ENCODE assay signal across 9 cellular contexts in the genomic region with DNA sequence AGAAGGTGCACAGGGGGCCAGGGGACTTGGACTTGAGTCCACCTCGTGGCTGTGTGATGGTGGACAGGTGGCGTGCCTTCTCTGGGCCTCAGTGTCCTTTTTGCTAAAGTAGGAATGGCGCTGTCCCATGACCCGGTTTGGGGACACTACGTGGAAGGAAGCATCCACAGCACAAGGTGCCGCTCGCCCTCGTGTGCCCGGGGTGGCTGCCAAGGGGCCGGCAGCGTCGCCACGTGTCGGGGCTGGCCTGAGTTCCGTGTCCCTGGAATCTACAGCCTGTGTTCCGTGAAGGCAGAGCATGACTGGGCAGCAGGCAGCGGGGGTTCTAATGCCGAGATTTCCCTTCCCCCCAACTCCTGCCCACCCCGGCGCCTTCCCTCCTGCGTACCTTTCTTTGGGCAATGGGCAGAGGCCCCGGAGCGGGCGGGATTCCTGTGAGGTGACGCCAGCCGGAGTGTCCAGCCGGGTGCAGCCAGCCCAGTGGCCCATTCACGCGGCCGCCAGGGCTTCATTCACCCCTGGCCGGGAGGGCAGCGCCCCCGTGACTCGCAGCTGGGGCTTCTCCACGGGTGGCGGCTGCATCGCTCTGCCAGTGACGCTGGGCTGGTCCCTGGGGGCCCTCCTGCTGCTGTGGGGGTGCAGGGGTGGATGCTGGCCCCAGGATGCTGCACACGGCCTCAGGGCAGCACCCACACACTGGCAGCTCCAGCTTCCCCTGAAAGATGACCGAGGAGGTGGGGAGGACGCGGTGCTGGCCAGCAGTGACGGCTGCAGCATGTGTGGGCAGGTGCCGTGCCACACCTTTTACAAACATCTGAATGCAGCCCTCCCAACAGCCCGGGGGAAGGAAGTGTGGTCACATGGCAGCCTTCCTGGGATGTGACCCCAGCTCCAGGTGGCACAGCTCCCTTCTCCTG. TPM values are rescaled to one million over a fixed set of nuclear protein-coding genes. Genes with fewer than 3 reads are reported as not detected.
DNase-seq lines count a peak whose midpoint lies in the region; ATAC-seq, FAIRE-seq and TF ChIP-seq lines count a peak whose summit lies in the region.
"Had no signal": no experiment of that assay in that cellular context is flagged by ENCODE, and none has a peak within 500 bp of the region (broad histone marks: within the 10 kb centered on the region; RNA-seq: fewer than 3 reads in every experiment).

No MANE protein-coding gene starts in this region.

- no peak overlapping the region for H2AFZ ChIP-seq in H9 (ENCODE audit: low read length)

- H3K4me1 ChIP-seq in left ventricle myocardium inferior: peaks cover 80% of the 10 kb centered on the region
- H3K4me1 ChIP-seq in H9 (ENCODE audit: insufficient read depth, low read length): peaks cover 4% of the 10 kb centered on the region; the same call in 1 of the 2 replicates

- H2AK5ac ChIP-seq in H9 (ENCODE audit: insufficient read length, low read length): no peak overlapping the region

- no peak overlapping the region for H4K5ac ChIP-seq in H9 (ENCODE audit: insufficient read length, low read depth, low read length)

- H3K4me3 ChIP-seq in left ventricle myocardium inferior: peak overlapping the region; percentile 25

- no peak overlapping the region for H4K91ac ChIP-seq in H9 (ENCODE audit: insufficient read length, low read depth, low read length)

- no CpG with 5 or more reads among the region's 45 CpGs for WGBS in H9 (ENCODE audit: extremely low coverage, insufficient read length, low lambda C conversion rate)

- H3K27ac Mint-ChIP-seq in stimulated activated memory B cell treated with anti-CD40 and anti-IgM and Interleukin-4, amounts not matched to agents 10 μg/mL and 1 μg/mL and 100 μg/mL, for 72 hours: peak overlapping the region; percentile 57
- H3K27ac Mint-ChIP-seq in H9: no peak overlapping the region

- TF ChIP-seq CTCF in RWPE1 (conservative IDR thresholded peaks at IDR 0.05; ENCODE audit: low read depth) (no peak), left ventricle myocardium inferior (IDR thresholded peaks at IDR 0.05; ENCODE audit: borderline replicate concordance) (no peak), H9 (conservative IDR thresholded peaks at IDR 0.05) (no peak)

- no peak overlapping the region for H3K14ac ChIP-seq in H9 (ENCODE audit: insufficient read depth, low read length)

- H3K36me3 Mint-ChIP-seq in stimulated activated memory B cell treated with anti-CD40 and anti-IgM and Interleukin-4, amounts not matched to agents 10 μg/mL and 1 μg/mL and 100 μg/mL, for 72 hours: no peaks in the 10 kb centered on the region
- no peaks in the 10 kb centered on the region for H3K36me3 Mint-ChIP-seq in H9 (ENCODE audit: insufficient read depth in 1 of 3, low read depth in 3 of 3)

- H3K9me3 ChIP-seq in left ventricle myocardium inferior (replicated peaks) (no peaks in the 10 kb centered on the region), H9 (ENCODE audit: control insufficient read depth, low read depth, low read length) (no peaks in the 10 kb centered on the region)

- CTCF ChIA-PET in RWPE1 (lab: Yijun Ruan, JAX): no interaction called here

- no peak overlapping the region for H2BK120ac ChIP-seq in H9 (ENCODE audit: low read depth, low read length, poor library complexity, severe bottlenecking)

- no peaks in the 10 kb centered on the region for H3K36me3 ChIP-seq in left ventricle myocardium inferior

- H2BK15ac ChIP-seq in H9 (ENCODE audit: low read depth, low read length): no peak overlapping the region

- H2BK20ac ChIP-seq in H9 (ENCODE audit: low read depth, low read length, poor library complexity, severe bottlenecking): no peak overlapping the region

- FAIRE-seq in HTR-8/SVneo (lab: Jason Lieb, UNC): peak; percentile 28

- peak; percentile 80 for ATAC-seq in stimulated activated memory B cell treated with anti-CD40 and anti-IgM and Interleukin-4, amounts not matched to agents 10 μg/mL and 1 μg/mL and 100 μg/mL, for 72 hours
- ATAC-seq in HG02884 (IDR thresholded peaks at IDR 0.05; ENCODE audit: unreplicated experiment) (no peak), HG03354 (IDR thresholded peaks at IDR 0.05; ENCODE audit: poor library complexity, severe bottlenecking, unreplicated experiment) (no peak)

- H3T11ph ChIP-seq in H9 (ENCODE audit: low read length): no peak overlapping the region

- no peak overlapping the region for H3K4ac ChIP-seq in H9 (ENCODE audit: low read depth, low read length)

- H3K27ac ChIP-seq in RWPE1: peak overlapping the region; percentile 91
- peak overlapping the region; percentile 96 for H3K27ac ChIP-seq in left ventricle myocardium inferior (replicated peaks)
- no peak overlapping the region for H3K27ac ChIP-seq in H9 (ENCODE audit: insufficient read length, low read depth, low read length)

- no peaks in the 10 kb centered on the region for H3K9me3 Mint-ChIP-seq in stimulated activated memory B cell treated with anti-CD40 and anti-IgM and Interleukin-4, amounts not matched to agents 10 μg/mL and 1 μg/mL and 100 μg/mL, for 72 hours
- no peaks in the 10 kb centered on the region for H3K9me3 Mint-ChIP-seq in H9

- intact Hi-C loops in left ventricle myocardium inferior (cut with micrococcal nuclease): no loop called here

- no peaks in the 10 kb centered on the region for H4K20me1 ChIP-seq in H9 (ENCODE audit: control insufficient read depth, insufficient read depth, insufficient read length)

- DNase-seq in HTR-8/SVneo (ENCODE audit: insufficient read length, low spot score) (no peak), RWPE1 (ENCODE audit: low spot score) (peak; percentile 82), left ventricle myocardium inferior (peak; percentile 83), H9 (no peak)
- no peak for DNase-seq in NK-92 treated with Interleukin-12 subunit alpha and Interleukin-12 subunit beta, amount 100 ng/mL, for 24 hours (lab: John Stamatoyannopoulos, UW)

- no peak overlapping the region for H3K18ac ChIP-seq in H9 (ENCODE audit: insufficient read length, low read depth, low read length)

- H3K23me2 ChIP-seq in H9 (ENCODE audit: insufficient read length, low read depth, low read length, poor library complexity, severe bottlenecking): peaks cover 4% of the 10 kb centered on the region

- no peaks in the 10 kb centered on the region for H3K27me3 Mint-ChIP-seq in stimulated activated memory B cell treated with anti-CD40 and anti-IgM and Interleukin-4, amounts not matched to agents 10 μg/mL and 1 μg/mL and 100 μg/mL, for 72 hours
- H3K27me3 Mint-ChIP-seq in H9 (ENCODE audit: low read depth): peaks cover 91% of the 10 kb centered on the region

- H3K79me2 ChIP-seq in H9 (ENCODE audit: insufficient read depth, low read length): no peaks in the 10 kb centered on the region

- H4K8ac ChIP-seq in H9 (replicated peaks; ENCODE audit: insufficient read length, low read depth, low read length): no peak overlapping the region

- H3K4me3 Mint-ChIP-seq in stimulated activated memory B cell treated with anti-CD40 and anti-IgM and Interleukin-4, amounts not matched to agents 10 μg/mL and 1 μg/mL and 100 μg/mL, for 72 hours: peak overlapping the region; percentile 89
- H3K4me3 Mint-ChIP-seq in H9: no peak overlapping the region

- no peak overlapping the region for H2BK12ac ChIP-seq in H9 (ENCODE audit: insufficient read length, low read depth, low read length)

- no peaks in the 10 kb centered on the region for H3K79me1 ChIP-seq in H9 (ENCODE audit: insufficient read depth, low read depth, low read length, poor library complexity, severe bottlenecking)

- no peak overlapping the region for H2BK5ac ChIP-seq in H9 (ENCODE audit: insufficient read length, low read length)

- peaks cover 90% of the 10 kb centered on the region for H3K4me1 Mint-ChIP-seq in stimulated activated memory B cell treated with anti-CD40 and anti-IgM and Interleukin-4, amounts not matched to agents 10 μg/mL and 1 μg/mL and 100 μg/mL, for 72 hours
- H3K4me1 Mint-ChIP-seq in H9: peaks cover 23 to 47% of the 10 kb centered on the region in 2 experiments

- H3K27me3 ChIP-seq in left ventricle myocardium inferior (ENCODE audit: low read depth) (peaks cover 58% of the 10 kb centered on the region), H9 (ENCODE audit: insufficient read depth, low read length) (peaks cover 16% of the 10 kb centered on the region; the same call in 1 of the 2 replicates)

- no peak overlapping the region for H3K4me2 ChIP-seq in H9 (ENCODE audit: insufficient read depth, insufficient read length, low read length)

- H3K9ac ChIP-seq in H9 (ENCODE audit: extremely low read depth, insufficient read length, low read length): no peak overlapping the region

- H3K23ac ChIP-seq in H9 (ENCODE audit: insufficient read length, low read depth, low read length): no peak overlapping the region

- POLR2A ChIA-PET in RWPE1 (lab: Yijun Ruan, JAX; ENCODE audit: low non-redundant PET): no interaction called here

- no peak overlapping the region for H3K56ac ChIP-seq in H9 (ENCODE audit: insufficient read length, low read depth, low read length)

RNA-seq across cellular contexts. Expression of gene DOK7, which starts 21.2 kb away (rescaled TPM):
- total RNA-seq in left ventricle myocardium inferior: 46.7 TPM
- total RNA-seq in H9 (2021): 0.26 TPM in 1 of 2 replicates, not detected in the other
- total RNA-seq: subcutaneous adipose tissue had no signal

RNA-seq across cellular contexts. Expression of gene HGFAC, which starts 42.5 kb away (rescaled TPM):
- total RNA-seq in left ventricle myocardium inferior (0.80 TPM), H9 (2021) (0.33 and 0.37 TPM in 2 replicates)
- total RNA-seq: subcutaneous adipose tissue had no signal

RNA-seq across cellular contexts. Expression of gene LRPAP1, which starts 47.9 kb away (rescaled TPM):
- 297 TPM for total RNA-seq in left ventricle myocardium inferior
- 84.3 and 85.9 TPM in 2 replicates for total RNA-seq in H9 (2021)

Comparison
In these comparisons a context has a peak if more than half of its experiments do, and no peak if none do; other contexts are left out.
1. DNase-seq: peak in RWPE1 (single experiment) and left ventricle myocardium inferior (single experiment); none in HTR-8/SVneo (single experiment), H9 (single experiment) and NK-92 treated with Interleukin-12 subunit alpha and Interleukin-12 subunit beta, amount 100 ng/mL, for 24 hours (single experiment).
2. RNA of gene DOK7, which starts 21.2 kb away (total RNA-seq): 46.7 TPM in left ventricle myocardium inferior (single experiment); 0.26 TPM in H9; every median in the first group is over 10 times any median in the second.